14 cellular contexts compared by ENCODE assay signal in the genomic region with DNA sequence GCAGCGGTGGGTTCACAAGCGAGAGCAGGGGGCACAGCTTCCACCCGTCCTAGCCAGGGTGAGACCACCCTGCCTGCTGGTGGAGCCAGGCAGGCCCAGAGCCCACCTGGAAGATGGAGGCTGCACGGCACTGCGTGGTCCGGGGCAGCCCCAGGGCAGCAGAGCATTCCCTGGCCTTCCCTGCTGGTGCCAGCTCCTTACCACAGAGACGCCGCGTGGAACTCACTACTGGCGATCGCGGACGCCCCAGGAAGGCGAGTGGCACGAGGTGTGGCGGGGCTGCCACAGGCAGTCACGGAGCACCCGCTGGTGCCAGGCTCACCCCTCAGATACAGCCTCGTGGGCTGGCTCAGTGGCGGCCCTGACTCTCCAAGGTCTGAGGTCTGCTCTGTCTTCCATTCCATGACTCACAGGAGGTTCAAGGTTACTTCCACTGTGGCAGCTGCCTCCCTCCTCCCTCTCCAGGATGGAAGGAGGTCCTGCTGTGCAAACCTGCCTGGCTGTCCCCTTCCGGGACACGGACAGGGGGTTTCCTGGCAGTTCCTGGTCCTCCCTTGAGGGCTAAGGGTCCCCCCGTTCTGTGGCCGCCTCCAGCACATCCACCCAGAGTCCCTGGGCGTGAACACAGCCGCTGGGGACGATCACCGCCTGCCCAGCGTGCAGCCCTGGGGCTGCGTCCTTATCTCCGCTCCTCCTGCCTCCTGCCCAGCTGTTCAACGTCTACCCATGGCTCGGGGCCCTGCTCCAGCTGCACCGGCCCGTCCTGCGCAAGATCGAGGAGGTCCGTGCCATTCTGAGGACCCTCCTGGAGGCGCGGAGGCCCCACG. TPM values are rescaled to one million over a fixed set of nuclear protein-coding genes. Genes with fewer than 3 reads are reported as not detected.
DNase-seq lines count a peak whose midpoint lies in the region; ATAC-seq, FAIRE-seq and TF ChIP-seq lines count a peak whose summit lies in the region.
"Had no signal": no experiment of that assay in that cellular context is flagged by ENCODE, and none has a peak within 500 bp of the region (broad histone marks: within the 10 kb centered on the region; RNA-seq: fewer than 3 reads in every experiment).

No MANE protein-coding gene starts in this region.

- H3K27me3 ChIP-seq in PC-3 (ENCODE audit: low read length) (no peaks in the 10 kb centered on the region), pancreas (no peaks in the 10 kb centered on the region)

- CTCF ChIA-PET in PC-3 (lab: Charles Lee): no interaction called here

- no peak overlapping the region for H3K27ac Mint-ChIP-seq in activated T-helper 1 cell treated with anti-CD3 and anti-CD28 coated beads, Interleukin-12 subunit alpha, Interleukin-12 subunit beta, Interleukin-2, Interleukin-4 antibody, amounts not matched to agents 30 ng/mL and 10 ng/mL and 1 ng/mL, durations not matched to agents 14 hours and 24 hours and 36 hours
- no peak overlapping the region for H3K27ac Mint-ChIP-seq in nephron progenitor cell
- H3K27ac Mint-ChIP-seq: dendritic cell treated with granulocyte-macrophage colony-stimulating factor and Interleukin-4, amounts not matched to agents 40 ng/mL and 50 ng/mL, for 4 days had no signal

- H3K4me1 Mint-ChIP-seq in activated T-helper 1 cell treated with anti-CD3 and anti-CD28 coated beads, Interleukin-12 subunit alpha, Interleukin-12 subunit beta, Interleukin-2, Interleukin-4 antibody, amounts not matched to agents 30 ng/mL and 10 ng/mL and 1 ng/mL, durations not matched to agents 14 hours and 24 hours and 36 hours (ENCODE audit: low read depth): no peaks in the 10 kb centered on the region
- H3K4me1 Mint-ChIP-seq in nephron progenitor cell: peaks cover 12% of the 10 kb centered on the region

- no peaks in the 10 kb centered on the region for H3K9me3 ChIP-seq in PC-3 (ENCODE audit: low read length)
- H3K9me3 ChIP-seq in pancreas: no peaks in the 10 kb centered on the region

- peak; percentile 43 for DNase-seq in EH (ENCODE audit: low read depth)
- peak; percentile 37 for DNase-seq in PC-3
- DNase-seq in epithelial cell of esophagus (ENCODE audit: low read depth): peak; percentile 30
- DNase-seq in pancreas: peak in 5 of 6 donors; percentile 62 to 80 (median 70)
- DNase-seq in activated T-helper 1 cell treated with anti-CD3 and anti-CD28 coated beads, Interleukin-12 subunit alpha, Interleukin-12 subunit beta, Interleukin-2, Interleukin-4 antibody, amounts not matched to agents 30 ng/mL and 10 ng/mL and 1 ng/mL, durations not matched to agents 14 hours and 24 hours and 36 hours (ENCODE audit: low spot score): no peak
- no peak for DNase-seq in D341Med (ENCODE audit: low spot score)
- DNase-seq in NCI-H2196 treated with DMSO at 0.1 percent for 48 hours (lab: John Stamatoyannopoulos, UW; ENCODE audit: unreplicated experiment): no peak
- no peak for DNase-seq in nephron progenitor cell
- DNase-seq: DMS153, NCI-H2171, Right ventricle myocardium superior had no signal

- no peak overlapping the region for H3K4me3 Mint-ChIP-seq in activated T-helper 1 cell treated with anti-CD3 and anti-CD28 coated beads, Interleukin-12 subunit alpha, Interleukin-12 subunit beta, Interleukin-2, Interleukin-4 antibody, amounts not matched to agents 30 ng/mL and 10 ng/mL and 1 ng/mL, durations not matched to agents 14 hours and 24 hours and 36 hours
- no peak overlapping the region for H3K4me3 Mint-ChIP-seq in nephron progenitor cell
- H3K4me3 Mint-ChIP-seq: dendritic cell treated with granulocyte-macrophage colony-stimulating factor and Interleukin-4, amounts not matched to agents 40 ng/mL and 50 ng/mL, for 4 days had no signal

- H3K9ac ChIP-seq in PC-3 (ENCODE audit: low read length): no peak overlapping the region

- H3K4me3 ChIP-seq in PC-3 (ENCODE audit: low read length): no peak overlapping the region
- H3K4me3 ChIP-seq in epithelial cell of esophagus (ENCODE audit: low read length): no peak overlapping the region
- H3K4me3 ChIP-seq in pancreas: peak overlapping the region in 1 of 4 donors; percentile 6

- POLR2A ChIA-PET in PC-3 (lab: Charles Lee; ENCODE audit: unreplicated experiment): no interaction called here

- H3F3A ChIP-seq in PC-3 (ENCODE audit: low read length, unreplicated experiment): no peaks in the 10 kb centered on the region

- H4K20me1 ChIP-seq in PC-3 (ENCODE audit: low read length): no peaks in the 10 kb centered on the region

- no peaks in the 10 kb centered on the region for H3K9me3 Mint-ChIP-seq in activated T-helper 1 cell treated with anti-CD3 and anti-CD28 coated beads, Interleukin-12 subunit alpha, Interleukin-12 subunit beta, Interleukin-2, Interleukin-4 antibody, amounts not matched to agents 30 ng/mL and 10 ng/mL and 1 ng/mL, durations not matched to agents 14 hours and 24 hours and 36 hours
- H3K9me3 Mint-ChIP-seq in nephron progenitor cell: no peaks in the 10 kb centered on the region
- H3K9me3 Mint-ChIP-seq: dendritic cell treated with granulocyte-macrophage colony-stimulating factor and Interleukin-4, amounts not matched to agents 40 ng/mL and 50 ng/mL, for 4 days had no signal

- no peak overlapping the region for H3K4me2 ChIP-seq in PC-3 (ENCODE audit: low read length)

- H3K27ac ChIP-seq in PC-3 (ENCODE audit: low read length) (no peak overlapping the region), pancreas (peak overlapping the region in 1 of 4 donors; percentile 34)

- FAIRE-seq in pancreas (lab: Jason Lieb, UNC): no peak

- no peaks in the 10 kb centered on the region for H3K79me2 ChIP-seq in PC-3 (ENCODE audit: low read length)

- TF ChIP-seq CTCF in PC-3 (conservative IDR thresholded peaks at IDR 0.05; ENCODE audit: low read depth, low read length): no peak
- no peak for TF ChIP-seq CTCF in epithelial cell of esophagus (IDR thresholded peaks at IDR 0.05; ENCODE audit: insufficient read depth, low read depth, low read length, missing control alignments)
- TF ChIP-seq CTCF in pancreas (IDR thresholded peaks at IDR 0.05): no peak
- TF ChIP-seq CTCF in nephron progenitor cell (IDR thresholded peaks at IDR 0.05): no peak

- intact Hi-C loops in PC-3 (cut with micrococcal nuclease) (no loop called here), pancreas (cut with DNase I) (no loop called here)
- intact Hi-C loops in activated T-helper 1 cell treated with anti-CD3 and anti-CD28 coated beads, Interleukin-12 subunit alpha, Interleukin-12 subunit beta, Interleukin-2, Interleukin-4 antibody, amounts not matched to agents 30 ng/mL and 10 ng/mL and 1 ng/mL, durations not matched to agents 14 hours and 24 hours and 36 hours (cut with micrococcal nuclease): no loop called here

- no peak overlapping the region for H2AFZ ChIP-seq in PC-3 (ENCODE audit: low read length)

- H3K36me3 Mint-ChIP-seq in activated T-helper 1 cell treated with anti-CD3 and anti-CD28 coated beads, Interleukin-12 subunit alpha, Interleukin-12 subunit beta, Interleukin-2, Interleukin-4 antibody, amounts not matched to agents 30 ng/mL and 10 ng/mL and 1 ng/mL, durations not matched to agents 14 hours and 24 hours and 36 hours (ENCODE audit: low read depth): no peaks in the 10 kb centered on the region
- H3K36me3 Mint-ChIP-seq in nephron progenitor cell (ENCODE audit: low read depth): no peaks in the 10 kb centered on the region

- H3K9me2 ChIP-seq in PC-3 (replicated peaks; ENCODE audit: low read length): no peaks in the 10 kb centered on the region

- no peaks in the 10 kb centered on the region for H3K27me3 Mint-ChIP-seq in activated T-helper 1 cell treated with anti-CD3 and anti-CD28 coated beads, Interleukin-12 subunit alpha, Interleukin-12 subunit beta, Interleukin-2, Interleukin-4 antibody, amounts not matched to agents 30 ng/mL and 10 ng/mL and 1 ng/mL, durations not matched to agents 14 hours and 24 hours and 36 hours (ENCODE audit: insufficient read depth)
- no peaks in the 10 kb centered on the region for H3K27me3 Mint-ChIP-seq in nephron progenitor cell (ENCODE audit: low read depth, poor library complexity)

- ATAC-seq in PC-3: peak; percentile 48
- ATAC-seq in pancreas: peak; percentile 70 to 87 (median 78)

- no TSS peak for BruUV-seq in PC-3 (replicated peaks; lab: Mats Ljungman, UMichigan)

- H3K36me3 ChIP-seq in PC-3 (ENCODE audit: low read depth, low read length) (no peaks in the 10 kb centered on the region), pancreas (no peaks in the 10 kb centered on the region)

- H3K4me1 ChIP-seq in PC-3 (ENCODE audit: insufficient read depth, low read length): no peaks in the 10 kb centered on the region
- peaks cover 3 to 5% (median 4%) of the 10 kb centered on the region in 3 donors for H3K4me1 ChIP-seq in pancreas

- WGBS in pancreas, 2 donors: 28 to 39% methylated on average over 41 of the region's 41 CpGs

RNA-seq across cellular contexts. Expression of a gene that starts 3.1 kb away (rescaled TPM):
- total RNA-seq in PC-3 (2014; rRNA removed) (not detected in 2 replicates), pancreas (under 1 TPM in 5 of 6 donors, not detected in 1; 0.12 to 0.59 (median 0.32) TPM)
- polyA plus RNA-seq in pancreas: under 1 TPM; 0.54 to 0.76 TPM
- not detected in 2 replicates for total RNA-seq in activated T-helper 1 cell treated with anti-CD3 and anti-CD28 coated beads, Interleukin-12 subunit alpha, Interleukin-12 subunit beta, Interleukin-2, Interleukin-4 antibody, amounts not matched to agents 30 ng/mL and 10 ng/mL and 1 ng/mL, durations not matched to agents 14 hours and 24 hours and 36 hours
- total RNA-seq: mononuclear cell, Right ventricle myocardium superior, skeletal muscle tissue had no signal

RNA-seq across cellular contexts. Expression of a gene that starts 10.8 kb away (rescaled TPM):
- total RNA-seq in PC-3 (2014; rRNA removed) (11.6 and 12.4 TPM in 2 replicates), pancreas (1 to 10 TPM; 4.2 to 8.6 (median 6.0) TPM)
- 1 to 10 TPM; 7.5 to 9.1 TPM for polyA plus RNA-seq in pancreas
- total RNA-seq in activated T-helper 1 cell treated with anti-CD3 and anti-CD28 coated beads, Interleukin-12 subunit alpha, Interleukin-12 subunit beta, Interleukin-2, Interleukin-4 antibody, amounts not matched to agents 30 ng/mL and 10 ng/mL and 1 ng/mL, durations not matched to agents 14 hours and 24 hours and 36 hours: 14.3 and 18.6 TPM in 2 replicates

RNA-seq across cellular contexts. Expression of a gene that starts 31.6 kb away (rescaled TPM):
- total RNA-seq in PC-3 (2014; rRNA removed) (31.2 and 36.4 TPM in 2 replicates), pancreas (10 to 100 TPM; 10.9 to 15.0 (median 13.7) TPM)
- 10 to 100 TPM; 15.5 to 41.2 TPM for polyA plus RNA-seq in pancreas
- total RNA-seq in activated T-helper 1 cell treated with anti-CD3 and anti-CD28 coated beads, Interleukin-12 subunit alpha, Interleukin-12 subunit beta, Interleukin-2, Interleukin-4 antibody, amounts not matched to agents 30 ng/mL and 10 ng/mL and 1 ng/mL, durations not matched to agents 14 hours and 24 hours and 36 hours: 80.9 and 87.7 TPM in 2 replicates

RNA-seq across cellular contexts. Expression of a gene that starts 58.2 kb away (rescaled TPM):
- 2.0 and 2.7 TPM in 2 replicates for total RNA-seq in PC-3 (2014; rRNA removed)
- 1 to 10 TPM; 3.4 to 5.3 (median 3.9) TPM for total RNA-seq in pancreas
- 1 to 10 TPM; 5.4 to 6.5 TPM for polyA plus RNA-seq in pancreas
- 2.2 and 2.8 TPM in 2 replicates for total RNA-seq in activated T-helper 1 cell treated with anti-CD3 and anti-CD28 coated beads, Interleukin-12 subunit alpha, Interleukin-12 subunit beta, Interleukin-2, Interleukin-4 antibody, amounts not matched to agents 30 ng/mL and 10 ng/mL and 1 ng/mL, durations not matched to agents 14 hours and 24 hours and 36 hours

Comparison
In these comparisons a context has a peak if more than half of its experiments do, and no peak if none do; other contexts are left out.
1. DNase-seq: peak in EH (single experiment), PC-3 (single experiment), epithelial cell of esophagus (single experiment) and pancreas (5 of 6); none in activated T-helper 1 cell treated with anti-CD3 and anti-CD28 coated beads, Interleukin-12 subunit alpha, Interleukin-12 subunit beta, Interleukin-2, Interleukin-4 antibody, amounts not matched to agents 30 ng/mL and 10 ng/mL and 1 ng/mL, durations not matched to agents 14 hours and 24 hours and 36 hours (single experiment), D341Med (single experiment), NCI-H2196 treated with DMSO at 0.1 percent for 48 hours (single experiment) and nephron progenitor cell (single experiment).